ENCODE assay signal across 9 cellular contexts in the genomic region with DNA sequence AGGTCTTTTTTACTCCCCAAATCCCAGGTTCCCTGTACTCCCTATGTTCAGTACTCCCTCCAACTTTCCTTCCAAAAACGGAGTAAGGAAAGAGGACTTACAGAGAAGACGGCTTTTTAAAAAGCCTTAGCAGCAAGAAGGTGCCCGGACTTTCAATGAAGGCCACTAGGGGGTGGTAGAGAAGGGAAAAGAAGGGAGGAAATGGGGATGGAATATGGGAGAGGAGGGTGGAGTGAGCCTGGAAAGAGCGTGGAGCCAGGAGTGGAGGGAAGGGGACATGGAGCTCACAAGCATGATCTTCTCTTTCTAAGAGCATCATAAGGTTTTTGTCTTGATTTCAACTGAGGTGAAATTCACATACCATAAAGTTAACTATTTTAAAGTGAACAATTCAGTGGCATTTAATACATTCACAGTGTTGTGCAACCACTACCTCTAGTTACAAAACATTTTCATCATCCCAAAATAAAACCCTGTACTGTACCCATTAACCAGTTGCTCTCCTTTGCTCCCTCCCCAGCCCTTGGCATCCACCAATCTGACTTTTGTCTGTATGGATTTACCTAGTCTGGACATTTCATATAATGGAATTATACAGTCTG.
DNase-seq lines count a peak whose midpoint lies in the region; TF ChIP-seq lines count a peak whose summit lies in the region.
"Had no signal": no experiment of that assay in that cellular context is flagged by ENCODE, and none has a peak within 500 bp of the region (broad histone marks: within the 10 kb centered on the region; RNA-seq: fewer than 3 reads in every experiment).

No MANE protein-coding gene starts in this region.

- no peaks in the 10 kb centered on the region for H3K4me1 Mint-ChIP-seq in activated T-helper 2 cell treated with anti-CD3 and anti-CD28 coated beads, Interferon-gamma antibody, Interleukin-2, Interleukin-4, amounts not matched to agents 10 μg/mL and 5 μg/mL and 100 μg/mL, durations not matched to agents 14 hours and 24 hours and 36 hours (ENCODE audit: low read depth)
- H3K4me1 Mint-ChIP-seq: activated naive CD4-positive, alpha-beta T cell treated with anti-CD3 and anti-CD28 coated beads, Interleukin-2, amount 50 U/mL, for 24 hours had no signal

- intact Hi-C loops in activated T-helper 2 cell treated with anti-CD3 and anti-CD28 coated beads, Interferon-gamma antibody, Interleukin-2, Interleukin-4, amounts not matched to agents 10 μg/mL and 5 μg/mL and 100 μg/mL, durations not matched to agents 14 hours and 24 hours and 36 hours (cut with micrococcal nuclease), result loop anchor here (1.0 to 10.0 kb wide), 2 partner anchors 208 to 595 kb away; no protein-coding TSS in a partner anchor

- no peak overlapping the region for H3K4me3 Mint-ChIP-seq in activated T-helper 2 cell treated with anti-CD3 and anti-CD28 coated beads, Interferon-gamma antibody, Interleukin-2, Interleukin-4, amounts not matched to agents 10 μg/mL and 5 μg/mL and 100 μg/mL, durations not matched to agents 14 hours and 24 hours and 36 hours (ENCODE audit: low read depth)
- H3K4me3 Mint-ChIP-seq: activated naive CD4-positive, alpha-beta T cell treated with anti-CD3 and anti-CD28 coated beads, Interleukin-2, amount 50 U/mL, for 24 hours had no signal

- H3K27ac ChIP-seq in neutrophil, result no peak overlapping the region

- H3K4me3 ChIP-seq in epithelial cell of esophagus (ENCODE audit: low read length) (no peak overlapping the region), neutrophil (ENCODE audit: low read depth in 1 of 2, low read length in 1 of 2) (no peak overlapping the region)

- H3K36me3 ChIP-seq in neutrophil, result no peaks in the 10 kb centered on the region

- H3K27me3 ChIP-seq in neutrophil, result no peaks in the 10 kb centered on the region

- H3K27ac Mint-ChIP-seq in activated T-helper 2 cell treated with anti-CD3 and anti-CD28 coated beads, Interferon-gamma antibody, Interleukin-2, Interleukin-4, amounts not matched to agents 10 μg/mL and 5 μg/mL and 100 μg/mL, durations not matched to agents 14 hours and 24 hours and 36 hours, result no peak overlapping the region
- H3K27ac Mint-ChIP-seq: activated naive CD4-positive, alpha-beta T cell treated with anti-CD3 and anti-CD28 coated beads, Interleukin-2, amount 50 U/mL, for 24 hours had no signal

- no peaks in the 10 kb centered on the region for H3K9me3 Mint-ChIP-seq in activated T-helper 2 cell treated with anti-CD3 and anti-CD28 coated beads, Interferon-gamma antibody, Interleukin-2, Interleukin-4, amounts not matched to agents 10 μg/mL and 5 μg/mL and 100 μg/mL, durations not matched to agents 14 hours and 24 hours and 36 hours
- H3K9me3 Mint-ChIP-seq: activated naive CD4-positive, alpha-beta T cell treated with anti-CD3 and anti-CD28 coated beads, Interleukin-2, amount 50 U/mL, for 24 hours had no signal

- TF ChIP-seq CTCF in epithelial cell of esophagus (IDR thresholded peaks at IDR 0.05; ENCODE audit: insufficient read depth, low read depth, low read length, missing control alignments) (peak; percentile 79), neutrophil (IDR thresholded peaks at IDR 0.05) (peak; percentile 76)

- peaks cover 19% of the 10 kb centered on the region for H3K27me3 Mint-ChIP-seq in activated T-helper 2 cell treated with anti-CD3 and anti-CD28 coated beads, Interferon-gamma antibody, Interleukin-2, Interleukin-4, amounts not matched to agents 10 μg/mL and 5 μg/mL and 100 μg/mL, durations not matched to agents 14 hours and 24 hours and 36 hours (ENCODE audit: low read depth)
- H3K27me3 Mint-ChIP-seq: activated naive CD4-positive, alpha-beta T cell treated with anti-CD3 and anti-CD28 coated beads, Interleukin-2, amount 50 U/mL, for 24 hours had no signal

- H3K9me3 ChIP-seq in neutrophil, result no peaks in the 10 kb centered on the region

- DNase-seq in NCI-H524 (lab: John Stamatoyannopoulos, UW) (peak; percentile 27 to 49), NCI-H524 treated with DMSO at 0.1 percent for 48 hours (lab: John Stamatoyannopoulos, UW) (no peak), HS-27A (ENCODE audit: low read depth) (peak; percentile 46), SK-N-DZ (ENCODE audit: low spot score) (peak; percentile 20), epithelial cell of esophagus (ENCODE audit: low read depth) (peak; percentile 72), ureter (ENCODE audit: low spot score) (no peak)
- DNase-seq in activated T-helper 2 cell treated with anti-CD3 and anti-CD28 coated beads, Interferon-gamma antibody, Interleukin-2, Interleukin-4, amounts not matched to agents 10 μg/mL and 5 μg/mL and 100 μg/mL, durations not matched to agents 14 hours and 24 hours and 36 hours (ENCODE audit: low spot score), result no peak

- peaks cover 8 to 16% of the 10 kb centered on the region in 2 experiments for H3K4me1 ChIP-seq in neutrophil (ENCODE audit: control insufficient read depth in 1 of 2, insufficient read depth in 1 of 2, low read depth in 1 of 2, low read length in 1 of 2)

- H3K36me3 Mint-ChIP-seq in activated T-helper 2 cell treated with anti-CD3 and anti-CD28 coated beads, Interferon-gamma antibody, Interleukin-2, Interleukin-4, amounts not matched to agents 10 μg/mL and 5 μg/mL and 100 μg/mL, durations not matched to agents 14 hours and 24 hours and 36 hours (ENCODE audit: low read depth), result no peaks in the 10 kb centered on the region
- H3K36me3 Mint-ChIP-seq: activated naive CD4-positive, alpha-beta T cell treated with anti-CD3 and anti-CD28 coated beads, Interleukin-2, amount 50 U/mL, for 24 hours had no signal

Comparison
In these comparisons a context has a peak if more than half of its experiments do, and no peak if none do; other contexts are left out.
1. DNase-seq: peak in NCI-H524 (2 of 2), HS-27A (single experiment), SK-N-DZ (single experiment) and epithelial cell of esophagus (single experiment); none in NCI-H524 treated with DMSO at 0.1 percent for 48 hours (single experiment), ureter (single experiment) and activated T-helper 2 cell treated with anti-CD3 and anti-CD28 coated beads, Interferon-gamma antibody, Interleukin-2, Interleukin-4, amounts not matched to agents 10 μg/mL and 5 μg/mL and 100 μg/mL, durations not matched to agents 14 hours and 24 hours and 36 hours (single experiment).